In genomic region chr1:24341260-24341659, GRCh38 we compare ENCODE assay signal across 24 cellular contexts. TPM values are rescaled to one million over a fixed set of nuclear protein-coding genes. Genes with fewer than 3 reads are reported as not detected.
DNase-seq lines count a peak whose midpoint lies in the region; ATAC-seq and TF ChIP-seq lines count a peak whose summit lies in the region.
"Had no signal": no experiment of that assay in that cellular context is flagged by ENCODE, and none has a peak within 500 bp of the region (broad histone marks: within the 10 kb centered on the region; RNA-seq: fewer than 3 reads in every experiment).

No MANE protein-coding gene starts in this region.

- POLR2A ChIA-PET in HEK293 (lab: Yijun Ruan, JAX) (no interaction called here), SK-N-SH (lab: Yijun Ruan, JAX) (interaction anchor here (0.6 kb wide), 1 partner anchor 13 kb away, joined by 3 read pairs; no protein-coding TSS in a partner anchor)

- 82% methylated on average over 5 of the region's 8 CpGs for WGBS in SK-N-SH (ENCODE audit: low lambda C conversion rate)

- H3F3A ChIP-seq in SK-N-SH (replicated peaks; ENCODE audit: insufficient read depth): no peaks in the 10 kb centered on the region

- DNase-seq in NCI-H524 treated with DMSO at 0.1 percent for 48 hours (lab: John Stamatoyannopoulos, UW) (peak; percentile 61), dermis blood vessel endothelial cell (peak; percentile 2), SK-N-SH (no peak)
- DNase-seq: activated CD4-positive, alpha-beta T cell treated with anti-CD3 and anti-CD28 coated beads, Interleukin-2, amount 10 ng/mL, durations not matched to agents 24 days and 14 days; activated CD8-positive, alpha-beta memory T cell treated with anti-CD3 and anti-CD28 coated beads, Interleukin-2, amount 50 U/mL, for 4 hours; activated gamma-delta T cell treated with Interleukin-2 at 50 U/mL for 16 hours; amygdala; CD4-positive, alpha-beta T cell; erythroblast; foreskin melanocyte; GM23248; mesenchymal stem cell; naive thymus-derived CD4-positive, alpha-beta T cell; ovary; right lobe of liver; RPMI8226; testis had no signal

- no peaks in the 10 kb centered on the region for H3K36me3 ChIP-seq in BLaER1 treated with 17β-estradiol and CSF1 and Interleukin-3, amounts not matched to agents 10 nM and 100 nM
- H3K36me3 ChIP-seq in HEK293 (ENCODE audit: control insufficient read depth in 2 of 2, insufficient read depth in 1 of 2, low read length in 2 of 2) (no peaks in the 10 kb centered on the region), SK-N-SH (replicated peaks in 1 of 2; ENCODE audit: control insufficient read depth in 1 of 2, insufficient read depth in 2 of 2, low read length in 1 of 2) (no peaks in the 10 kb centered on the region)
- H3K36me3 ChIP-seq: cardiac muscle cell, ovary, right lobe of liver had no signal

- no peaks in the 10 kb centered on the region; a peak in 2 of 22 replicates for H3K27me3 ChIP-seq in BLaER1 treated with 17β-estradiol and CSF1 and Interleukin-3, amounts not matched to agents 10 nM and 100 nM
- no peaks in the 10 kb centered on the region for H3K27me3 ChIP-seq in SK-N-SH (ENCODE audit: insufficient read depth)
- H3K27me3 ChIP-seq: cardiac muscle cell, ovary, right lobe of liver, testis had no signal

- no peak overlapping the region for H3K27ac ChIP-seq in BLaER1 treated with 17β-estradiol and CSF1 and Interleukin-3, amounts not matched to agents 10 nM and 100 nM
- H3K27ac ChIP-seq in HEK293 (ENCODE audit: extremely low read depth, low read depth, low read length): no peak overlapping the region
- H3K27ac ChIP-seq in SK-N-SH (ENCODE audit: low read depth in 2 of 2, low read length in 1 of 2): no peak overlapping the region
- H3K27ac ChIP-seq: cardiac muscle cell, GM23248, ovary, right lobe of liver, testis had no signal

- H3K9ac ChIP-seq in BLaER1 treated with 17β-estradiol and CSF1 and Interleukin-3, amounts not matched to agents 10 nM and 100 nM: no peak overlapping the region
- no peak overlapping the region for H3K9ac ChIP-seq in SK-N-SH
- H3K9ac ChIP-seq: GM23248 had no signal

- CTCF ChIA-PET in HEK293 (lab: Yijun Ruan, JAX) (interaction anchor here (1.2 kb wide), 2 partner anchors 50 to 140 kb away, joined by 3 read pairs; no protein-coding TSS in a partner anchor), SK-N-SH (lab: Yijun Ruan, JAX) (interaction anchor here (0.7 to 2.1 kb wide), 3 partner anchors 18 to 103 kb away, joined by 3 to 13 read pairs (median 3); no protein-coding TSS in a partner anchor)

- no peaks in the 10 kb centered on the region for H3K79me2 ChIP-seq in SK-N-SH (ENCODE audit: insufficient read depth)

- no peak for ATAC-seq in HG03354 (IDR thresholded peaks at IDR 0.05; ENCODE audit: poor library complexity, severe bottlenecking, unreplicated experiment)
- ATAC-seq in GM18870 (IDR thresholded peaks at IDR 0.05; ENCODE audit: unreplicated experiment): no peak
- ATAC-seq in GM18502 (IDR thresholded peaks at IDR 0.05; ENCODE audit: poor library complexity, unreplicated experiment): no peak
- ATAC-seq: naive thymus-derived CD4-positive, alpha-beta T cell; right lobe of liver had no signal

- no peak overlapping the region for H3K4me3 ChIP-seq in BLaER1 treated with 17β-estradiol and CSF1 and Interleukin-3, amounts not matched to agents 10 nM and 100 nM
- H3K4me3 ChIP-seq in HEK293 (ENCODE audit: low read depth, low read length): no peak overlapping the region
- no peak overlapping the region for H3K4me3 ChIP-seq in SK-N-SH (ENCODE audit: low read depth in 2 of 2, low read length in 1 of 2)
- H3K4me3 ChIP-seq: cardiac muscle cell, GM23248, ovary, right lobe of liver, testis had no signal

- H2AFZ ChIP-seq in SK-N-SH (ENCODE audit: low read depth): no peak overlapping the region
- H2AFZ ChIP-seq: GM23248 had no signal

- TF ChIP-seq RAD21 in SK-N-SH (IDR thresholded peaks at IDR 0.05; ENCODE audit: low read length): no peak

- H3K9me2 ChIP-seq in SK-N-SH: no peaks in the 10 kb centered on the region

- H3K4me2 ChIP-seq in BLaER1 treated with 17β-estradiol and CSF1 and Interleukin-3, amounts not matched to agents 10 nM and 100 nM: peak overlapping the region; percentile 27 to 74 (median 66)
- no peak overlapping the region for H3K4me2 ChIP-seq in SK-N-SH

- TF ChIP-seq EP300 in SK-N-SH (IDR thresholded peaks at IDR 0.05; ENCODE audit: borderline replicate concordance in 1 of 2, low read depth in 1 of 2, low read length in 1 of 2): no peak

- no peaks in the 10 kb centered on the region for H3K9me3 ChIP-seq in BLaER1 treated with 17β-estradiol and CSF1 and Interleukin-3, amounts not matched to agents 10 nM and 100 nM (replicated peaks in 1 of 11)
- H3K9me3 ChIP-seq in HEK293 (ENCODE audit: control insufficient read depth, insufficient read depth, low read depth, low read length) (no peaks in the 10 kb centered on the region), SK-N-SH (no peaks in the 10 kb centered on the region)
- H3K9me3 ChIP-seq: ovary, right lobe of liver, testis had no signal

- H4K20me1 ChIP-seq in BLaER1 treated with 17β-estradiol and CSF1 and Interleukin-3, amounts not matched to agents 10 nM and 100 nM: peaks cover 0 to 16% (median 0%) of the 10 kb centered on the region in 11 experiments; a peak in 8 of 22 replicates
- no peaks in the 10 kb centered on the region for H4K20me1 ChIP-seq in SK-N-SH (ENCODE audit: insufficient read depth)

- peaks cover 17 to 36% (median 25%) of the 10 kb centered on the region in 10 experiments for H3K4me1 ChIP-seq in BLaER1 treated with 17β-estradiol and CSF1 and Interleukin-3, amounts not matched to agents 10 nM and 100 nM
- H3K4me1 ChIP-seq in HEK293 (ENCODE audit: control insufficient read depth, insufficient read depth, low read length): no peaks in the 10 kb centered on the region
- H3K4me1 ChIP-seq in SK-N-SH (ENCODE audit: control insufficient read depth in 1 of 2, insufficient read depth in 2 of 2, low read depth in 1 of 2, low read length in 1 of 2): peaks cover 0 to 7% of the 10 kb centered on the region in 2 experiments; a peak in 1 of 4 replicates
- H3K4me1 ChIP-seq: right lobe of liver, testis had no signal

- TF ChIP-seq CTCF in HEK293 (tag by site-specific recombination; IDR thresholded peaks at IDR 0.05) (no peak), SK-N-SH (IDR thresholded peaks at IDR 0.05) (no peak)

TF ChIP-seq in HEK293, 187 proteins besides CTCF, POLR2A, EP300 and RAD21 (continues in another document):
- TF ChIP-seq ZBTB6 (tag by site-specific recombination; IDR thresholded peaks at IDR 0.05) (no peak), BCL11B (tag by site-specific recombination; IDR thresholded peaks at IDR 0.05; ENCODE audit: low read depth) (no peak), ZNF610 (tag by site-specific recombination; IDR thresholded peaks at IDR 0.05; ENCODE audit: borderline replicate concordance) (peak; percentile 53; the same call in 1 of the 2 replicates), ZFHX2 (tag by site-specific recombination; conservative IDR thresholded peaks at IDR 0.05) (peak; percentile 88), ZNF664 (tag by site-specific recombination; IDR thresholded peaks at IDR 0.05) (no peak), ZNF140 (tag by site-specific recombination; IDR thresholded peaks at IDR 0.05) (no peak)
- TF ChIP-seq, protein P1, sequence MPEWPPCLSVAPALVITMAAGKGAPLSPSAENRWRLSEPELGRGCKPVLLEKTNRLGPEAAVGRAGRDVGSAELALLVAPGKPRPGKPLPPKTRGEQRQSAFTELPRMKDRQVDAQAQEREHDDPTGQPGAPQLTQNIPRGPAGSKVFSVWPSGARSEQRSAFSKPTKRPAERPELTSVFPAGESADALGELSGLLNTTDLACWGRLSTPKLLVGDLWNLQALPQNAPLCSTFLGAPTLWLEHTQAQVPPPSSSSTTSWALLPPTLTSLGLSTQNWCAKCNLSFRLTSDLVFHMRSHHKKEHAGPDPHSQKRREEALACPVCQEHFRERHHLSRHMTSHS (tag by site-specific recombination; IDR thresholded peaks at IDR 0.05): no peak

TF ChIP-seq in SK-N-SH, 30 proteins besides CTCF, POLR2A, EP300 and RAD21 (continues in another document):
- TF ChIP-seq, protein P2, sequence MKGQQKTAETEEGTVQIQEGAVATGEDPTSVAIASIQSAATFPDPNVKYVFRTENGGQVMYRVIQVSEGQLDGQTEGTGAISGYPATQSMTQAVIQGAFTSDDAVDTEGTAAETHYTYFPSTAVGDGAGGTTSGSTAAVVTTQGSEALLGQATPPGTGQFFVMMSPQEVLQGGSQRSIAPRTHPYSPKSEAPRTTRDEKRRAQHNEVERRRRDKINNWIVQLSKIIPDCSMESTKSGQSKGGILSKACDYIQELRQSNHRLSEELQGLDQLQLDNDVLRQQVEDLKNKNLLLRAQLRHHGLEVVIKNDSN (IDR thresholded peaks at IDR 0.05; ENCODE audit: borderline replicate concordance, low read depth): no peak
- TF ChIP-seq JUND (IDR thresholded peaks at IDR 0.05): no peak
- no peak for TF ChIP-seq MAX (IDR thresholded peaks at IDR 0.05; ENCODE audit: low read depth)
- no peak for TF ChIP-seq RCOR1 (IDR thresholded peaks at IDR 0.05; ENCODE audit: low read length)
- no peak for TF ChIP-seq IRF3 (IDR thresholded peaks at IDR 0.05; ENCODE audit: low read depth, low read length)
- TF ChIP-seq TAF1 (IDR thresholded peaks at IDR 0.05; ENCODE audit: borderline replicate concordance, low read depth, low read length): no peak
- no peak for TF ChIP-seq RXRA (IDR thresholded peaks at IDR 0.05; ENCODE audit: borderline replicate concordance, low read depth)

RNA-seq across cellular contexts. Expression of gene GRHL3, which starts 22.1 kb away (rescaled TPM):
- total RNA-seq in dermis blood vessel endothelial cell: not detected in 2 replicates
- 0.05 TPM in 1 of 2 replicates, not detected in the other for polyA plus RNA-seq in SK-N-SH (2012; rRNA removed)
- 0.03 TPM in 1 of 2 replicates, not detected in the other for polyA plus RNA-seq in SK-N-SH (2012; cell fraction: cytosol; rRNA removed)
- 0.02 TPM in 1 of 2 replicates, not detected in the other for polyA plus RNA-seq in SK-N-SH (2012; cell fraction: nucleus; rRNA removed)
- total RNA-seq: activated CD4-positive, alpha-beta T cell treated with anti-CD3 and anti-CD28 coated beads, Interleukin-2, amount 10 ng/mL, durations not matched to agents 24 days and 14 days; CD4-positive, alpha-beta T cell; Daoy; GM23248; naive thymus-derived CD4-positive, alpha-beta T cell had no signal
- polyA plus RNA-seq: cardiac muscle cell; GM23248; naive thymus-derived CD4-positive, alpha-beta T cell; ovary had no signal
